In genomic region chr5:96968614-96969013, GRCh38 we compare ENCODE assay signal across 9 cellular contexts. TPM values are rescaled to one million over a fixed set of nuclear protein-coding genes. Genes with fewer than 3 reads are reported as not detected.
DNase-seq lines count a peak whose midpoint lies in the region; ATAC-seq and TF ChIP-seq lines count a peak whose summit lies in the region.
"Had no signal": no experiment of that assay in that cellular context is flagged by ENCODE, and none has a peak within 500 bp of the region (broad histone marks: within the 10 kb centered on the region; RNA-seq: fewer than 3 reads in every experiment).

No MANE protein-coding gene starts in this region.

- BruUV-seq in Calu3 (replicated peaks; lab: Mats Ljungman, UMichigan) = no TSS peak

- H3K9ac ChIP-seq in Karpas-422 (ENCODE audit: low read length) (peak overlapping the region; percentile 31), MM.1S (ENCODE audit: low read length) (no peak overlapping the region)

- H3K4me2 ChIP-seq in Karpas-422 (ENCODE audit: low read depth, low read length, poor library complexity, severe bottlenecking) (peak overlapping the region; percentile 49), MM.1S (ENCODE audit: low read depth, low read length) (no peak overlapping the region)

- H3K27ac Mint-ChIP-seq in CD4-positive, CD25-positive, alpha-beta regulatory T cell = peak overlapping the region; percentile 46 to 76 (median 65)
- H3K27ac Mint-ChIP-seq in chondrocyte (ENCODE audit: unreplicated experiment) (peak overlapping the region; percentile 75), nephron (peak overlapping the region; percentile 32 to 65 (median 62)), Calu3 (ENCODE audit: unreplicated experiment) (no peak overlapping the region)

- TF ChIP-seq CTCF in chondrocyte (IDR thresholded peaks at IDR 0.05) (no peak), nephron (IDR thresholded peaks at IDR 0.05; ENCODE audit: unreplicated experiment in 3 of 3) (no peak), MM.1S (IDR thresholded peaks at IDR 0.05; ENCODE audit: low read length) (no peak), Calu3 (IDR thresholded peaks at IDR 0.05; ENCODE audit: unreplicated experiment) (no peak), tibial artery (IDR thresholded peaks at IDR 0.05) (no peak)

- peak in 1 of 2 donors; percentile 20 for ATAC-seq in CD4-positive, CD25-positive, alpha-beta regulatory T cell (ENCODE audit: low read depth in 2 of 2)

- H3K4me1 ChIP-seq in CD4-positive, CD25-positive, alpha-beta regulatory T cell (ENCODE audit: control insufficient read depth, insufficient read depth, low read length, poor library complexity, severe bottlenecking) = peaks cover 80% of the 10 kb centered on the region
- peaks cover 65% of the 10 kb centered on the region for H3K4me1 ChIP-seq in Karpas-422 (ENCODE audit: low read length)
- no peaks in the 10 kb centered on the region for H3K4me1 ChIP-seq in MM.1S (ENCODE audit: low read length)
- peaks cover 0 to 67% (median 20%) of the 10 kb centered on the region in 4 donors for H3K4me1 ChIP-seq in tibial artery

- H3K36me3 Mint-ChIP-seq in CD4-positive, CD25-positive, alpha-beta regulatory T cell = peaks cover 9% of the 10 kb centered on the region
- no peaks in the 10 kb centered on the region for H3K36me3 Mint-ChIP-seq in chondrocyte (ENCODE audit: low read depth)
- H3K36me3 Mint-ChIP-seq in nephron (ENCODE audit: low read depth) = peaks cover 5% of the 10 kb centered on the region
- H3K36me3 Mint-ChIP-seq in Calu3 (ENCODE audit: insufficient read depth, unreplicated experiment) = no peaks in the 10 kb centered on the region

- H4K20me1 ChIP-seq in Karpas-422 (ENCODE audit: insufficient read depth, low read depth, low read length) (no peaks in the 10 kb centered on the region), MM.1S (ENCODE audit: insufficient read depth, low read length) (peaks cover 7% of the 10 kb centered on the region)

- H3K27me3 ChIP-seq in CD4-positive, CD25-positive, alpha-beta regulatory T cell (ENCODE audit: control insufficient read depth, insufficient read depth, low read length) = no peaks in the 10 kb centered on the region
- H3K27me3 ChIP-seq in Karpas-422 (ENCODE audit: low read length) (no peaks in the 10 kb centered on the region), MM.1S (replicated peaks; ENCODE audit: insufficient read depth, low read length) (no peaks in the 10 kb centered on the region), tibial artery (no peaks in the 10 kb centered on the region)

- H3K4me3 Mint-ChIP-seq in CD4-positive, CD25-positive, alpha-beta regulatory T cell = peak overlapping the region; percentile 27 to 73 (median 58)
- H3K4me3 Mint-ChIP-seq in chondrocyte (ENCODE audit: unreplicated experiment) (no peak overlapping the region), nephron (no peak overlapping the region), Calu3 (ENCODE audit: low read depth, unreplicated experiment) (no peak overlapping the region)

- intact Hi-C loops in Calu3 (cut with micrococcal nuclease; ENCODE audit: unreplicated experiment) = no loop called here
- intact Hi-C loops in tibial artery (cut with DNase I; ENCODE audit: low total_unique reads) = no loop called here

- H3K27ac ChIP-seq in CD4-positive, CD25-positive, alpha-beta regulatory T cell (ENCODE audit: insufficient read depth, low read length, poor library complexity, severe bottlenecking) = no peak overlapping the region
- peak overlapping the region; percentile 63 for H3K27ac ChIP-seq in Karpas-422 (ENCODE audit: low read length)
- no peak overlapping the region for H3K27ac ChIP-seq in MM.1S (ENCODE audit: low read length)
- H3K27ac ChIP-seq in tibial artery = peak overlapping the region in 1 of 2 donors; percentile 54

- CTCF ChIA-PET in Calu3 (lab: Charles Lee) = no interaction called here

- H3K79me2 ChIP-seq in Karpas-422 (ENCODE audit: low read length) (peaks cover 97% of the 10 kb centered on the region), MM.1S (ENCODE audit: low read length) (peaks cover 67% of the 10 kb centered on the region)

- peaks cover 63 to 91% (median 69%) of the 10 kb centered on the region in 4 donors for H3K4me1 Mint-ChIP-seq in CD4-positive, CD25-positive, alpha-beta regulatory T cell
- H3K4me1 Mint-ChIP-seq in chondrocyte (ENCODE audit: low read depth) (peaks cover 70% of the 10 kb centered on the region), nephron (peaks cover 31% of the 10 kb centered on the region), Calu3 (ENCODE audit: low read depth, unreplicated experiment) (peaks cover 14% of the 10 kb centered on the region)

- H3K27me3 Mint-ChIP-seq in CD4-positive, CD25-positive, alpha-beta regulatory T cell = no peaks in the 10 kb centered on the region
- H3K27me3 Mint-ChIP-seq in chondrocyte (ENCODE audit: low read depth) (no peaks in the 10 kb centered on the region), nephron (ENCODE audit: low read depth) (peaks cover 5% of the 10 kb centered on the region), Calu3 (ENCODE audit: unreplicated experiment) (no peaks in the 10 kb centered on the region)

- peaks cover 7% of the 10 kb centered on the region for H3K36me3 ChIP-seq in CD4-positive, CD25-positive, alpha-beta regulatory T cell (ENCODE audit: control insufficient read depth, insufficient read depth, low read length)
- no peaks in the 10 kb centered on the region for H3K36me3 ChIP-seq in Karpas-422 (ENCODE audit: insufficient read depth, low read length)
- H3K36me3 ChIP-seq in MM.1S (replicated peaks; ENCODE audit: insufficient read depth, low read length) = no peaks in the 10 kb centered on the region
- no peaks in the 10 kb centered on the region for H3K36me3 ChIP-seq in tibial artery

- no peak overlapping the region for H3K4me3 ChIP-seq in CD4-positive, CD25-positive, alpha-beta regulatory T cell (ENCODE audit: low read depth, low read length)
- H3K4me3 ChIP-seq in Karpas-422 (ENCODE audit: low read length) (peak overlapping the region; percentile 12; the same call in 1 of the 2 replicates), MM.1S (ENCODE audit: low read length) (no peak overlapping the region), tibial artery (no peak overlapping the region)

- H3F3A ChIP-seq in MM.1S (ENCODE audit: insufficient read depth, low read length) = no peaks in the 10 kb centered on the region

- H3K9me2 ChIP-seq in Karpas-422 (replicated peaks; ENCODE audit: insufficient read depth, low read length) (no peaks in the 10 kb centered on the region), MM.1S (replicated peaks; ENCODE audit: insufficient read depth, low read length) (no peaks in the 10 kb centered on the region)

- no peaks in the 10 kb centered on the region for H3K9me3 ChIP-seq in CD4-positive, CD25-positive, alpha-beta regulatory T cell (ENCODE audit: control insufficient read depth in 2 of 2, low read length in 2 of 2)
- H3K9me3 ChIP-seq in Karpas-422 (ENCODE audit: low read length) (no peaks in the 10 kb centered on the region), MM.1S (replicated peaks; ENCODE audit: insufficient read depth, low read length) (no peaks in the 10 kb centered on the region), tibial artery (no peaks in the 10 kb centered on the region)

- no peaks in the 10 kb centered on the region for H3K9me3 Mint-ChIP-seq in CD4-positive, CD25-positive, alpha-beta regulatory T cell
- H3K9me3 Mint-ChIP-seq in chondrocyte (ENCODE audit: low read depth) = no peaks in the 10 kb centered on the region
- H3K9me3 Mint-ChIP-seq in nephron = no peaks in the 10 kb centered on the region
- no peaks in the 10 kb centered on the region for H3K9me3 Mint-ChIP-seq in Calu3 (ENCODE audit: low read depth, unreplicated experiment)

- H2AFZ ChIP-seq in Karpas-422 (ENCODE audit: low read length) (no peak overlapping the region), MM.1S (ENCODE audit: low read length) (no peak overlapping the region)

- DNase-seq in CD4-positive, CD25-positive, alpha-beta regulatory T cell = no peak
- DNase-seq in Karpas-422 (no peak), chondrocyte (ENCODE audit: low spot score) (no peak), MM.1S (no peak), Calu3 (no peak), mesenteric fat pad (ENCODE audit: low spot score) (no peak), tibial artery (no peak)
- DNase-seq: NCI-H187 treated with DMSO at 0.1 percent for 48 hours had no signal

RNA-seq across cellular contexts. Expression of gene LNPEP, which starts 32.7 kb away (rescaled TPM):
- total RNA-seq in CD4-positive, CD25-positive, alpha-beta regulatory T cell = 95.7 TPM
- 10 to 100 TPM; 39.6 to 45.4 (median 42.6) TPM for polyA plus RNA-seq in CD4-positive, CD25-positive, alpha-beta regulatory T cell
- total RNA-seq in Karpas-422 (2014; rRNA removed; shearing (Covaris generic); ENCODE audit: low replicate concordance) = 38.2 and 92.3 TPM in 2 replicates
- 30.7 to 47.7 TPM (median 31.4 TPM) in 3 replicates for total RNA-seq in chondrocyte
- total RNA-seq in Calu3 (2022) = 76.0 and 85.5 TPM in 2 replicates
- 132 TPM for total RNA-seq in mesenteric fat pad

Comparison
In these comparisons a context has a peak if more than half of its experiments do, and no peak if none do; other contexts are left out.
1. H3K4me3 Mint-ChIP-seq: peak in CD4-positive, CD25-positive, alpha-beta regulatory T cell (4 of 4); none in chondrocyte (single experiment), nephron (0 of 3) and Calu3 (single experiment).